Comparison of ENCODE assay signal across 8 cellular contexts in the genomic region with DNA sequence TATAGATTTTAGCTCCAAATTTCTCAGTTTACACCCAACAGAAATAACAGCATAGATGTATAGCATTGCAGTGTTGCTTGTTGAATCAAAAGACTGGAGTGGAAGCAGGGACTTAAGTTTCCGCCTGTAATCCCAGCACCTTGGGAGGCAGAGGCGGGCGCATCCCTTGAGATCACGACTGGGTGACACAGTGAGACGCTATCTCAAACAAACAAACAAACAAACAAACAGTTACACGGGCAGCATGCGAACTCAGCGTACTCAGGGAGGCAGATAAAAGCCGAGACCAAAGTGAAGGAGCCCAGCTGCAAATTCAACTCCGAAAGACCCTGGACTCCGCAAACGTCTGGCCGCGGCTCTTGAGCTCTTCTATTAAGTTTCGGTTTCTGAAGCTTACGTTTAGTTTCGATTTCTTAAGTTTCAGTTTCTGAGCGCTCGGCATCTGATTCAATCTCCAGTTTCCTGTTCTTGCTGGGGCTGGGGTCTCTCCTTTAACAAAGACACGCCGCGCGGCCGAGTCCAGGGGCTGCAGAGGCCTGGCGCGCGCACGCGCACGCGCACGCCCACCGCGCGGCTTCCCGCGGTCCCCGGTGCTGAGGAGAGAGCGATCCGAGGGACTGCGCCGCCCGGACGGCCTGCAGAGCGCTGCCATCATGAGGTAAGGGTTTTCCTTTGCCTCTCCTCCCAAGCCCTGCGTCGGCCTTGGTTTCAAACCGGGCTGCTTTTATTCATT. TPM values are rescaled to one million over a fixed set of nuclear protein-coding genes. Genes with fewer than 3 reads are reported as not detected.
DNase-seq lines count a peak whose midpoint lies in the region; ATAC-seq lines count a peak whose summit lies in the region.

A gene with protein sequence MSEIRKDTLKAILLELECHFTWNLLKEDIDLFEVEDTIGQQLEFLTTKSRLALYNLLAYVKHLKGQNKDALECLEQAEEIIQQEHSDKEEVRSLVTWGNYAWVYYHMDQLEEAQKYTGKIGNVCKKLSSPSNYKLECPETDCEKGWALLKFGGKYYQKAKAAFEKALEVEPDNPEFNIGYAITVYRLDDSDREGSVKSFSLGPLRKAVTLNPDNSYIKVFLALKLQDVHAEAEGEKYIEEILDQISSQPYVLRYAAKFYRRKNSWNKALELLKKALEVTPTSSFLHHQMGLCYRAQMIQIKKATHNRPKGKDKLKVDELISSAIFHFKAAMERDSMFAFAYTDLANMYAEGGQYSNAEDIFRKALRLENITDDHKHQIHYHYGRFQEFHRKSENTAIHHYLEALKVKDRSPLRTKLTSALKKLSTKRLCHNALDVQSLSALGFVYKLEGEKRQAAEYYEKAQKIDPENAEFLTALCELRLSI (plus strand): TSS at position 423 of the 733 bp plus-strand sequence. CDS start 231 bp downstream, at position 654.

- peaks cover 31% of the 10 kb centered on the region for H3K4me1 ChIP-seq in ACC112 (ENCODE audit: control insufficient read depth, insufficient read depth, low read length, unreplicated experiment)

- peak within 1 kb of the TSS; percentile 91 for H3K4me3 ChIP-seq in ACC112 (ENCODE audit: low read depth, low read length)

- H3K36me3 ChIP-seq in ACC112 (ENCODE audit: insufficient read depth, low read length) = peaks cover 19% of the 10 kb centered on the region

- H3K27me3 ChIP-seq in ACC112 (ENCODE audit: insufficient read depth, low read length) = no peaks in the 10 kb centered on the region

- H3K79me2 ChIP-seq in ACC112 (ENCODE audit: control insufficient read depth, insufficient read depth, low read length, unreplicated experiment) = peaks cover 63% of the 10 kb centered on the region

- H3K27ac ChIP-seq in ACC112 (ENCODE audit: low read depth, low read length) = peak within 1 kb of the TSS; percentile 93

- peak within 1 kb of the TSS; percentile 73 for H2AFZ ChIP-seq in ACC112 (ENCODE audit: low read length, unreplicated experiment)

- ATAC-seq in GM18861 (IDR thresholded peaks at IDR 0.05; ENCODE audit: unreplicated experiment) (peak; percentile 64), HG03066 (IDR thresholded peaks at IDR 0.05; ENCODE audit: low read depth, unreplicated experiment) (peak; percentile 79), left lobe of liver (peak; percentile 92)

- DNase-seq in NCI-H460 (ENCODE audit: extremely low read depth, low read depth) = peak; percentile 61
- DNase-seq in activated CD4-positive, alpha-beta T cell treated with anti-CD3 and anti-CD28 coated beads, Interleukin-2, amount 50 U/mL, for 1 hour = peak; percentile 56
- peak; percentile 77 for DNase-seq in dermis blood vessel endothelial cell
- DNase-seq in left lobe of liver (ENCODE audit: low spot score) = peak; percentile 81
- DNase-seq in stimulated activated CD4-positive, alpha-beta T cell treated with anti-CD3 and anti-CD28 coated beads, Interleukin-2, amount 100 ng/mL, for 24 hours = peak; percentile 65

RNA-seq across cellular contexts. Expression of the gene that starts here (rescaled TPM):
- 19.5 and 20.1 TPM in 2 replicates for total RNA-seq in NCI-H460 (2014; rRNA removed; shearing (Covaris generic))
- 7.2 and 11.4 TPM in 2 replicates for polyA plus RNA-seq in NCI-H460 (2014; cell fraction: nucleus; rRNA removed)
- total RNA-seq in dermis blood vessel endothelial cell (12.4 and 20.3 TPM in 2 replicates), left lobe of liver (3.8 TPM)

Comparison
In these comparisons a context has a peak if more than half of its experiments do, and no peak if none do; other contexts are left out.
1. Peak in every context shown above with its lines: DNase-seq, ATAC-seq, H3K4me3 ChIP-seq and H3K27ac ChIP-seq.